In genomic region chr17:27511154-27511553, GRCh38 we compare ENCODE assay signal across 1 cellular context.
TF ChIP-seq lines count a peak whose summit lies in the region.

No MANE protein-coding gene starts in this region.

TF ChIP-seq in IMR-90, 13 proteins besides CTCF, POLR2A, EP300 and RAD21:
- TF ChIP-seq RFX5 (IDR thresholded peaks at IDR 0.05; ENCODE audit: low read depth, low read length) (no peak), ELK1 (IDR thresholded peaks at IDR 0.05; ENCODE audit: borderline replicate concordance, low read depth, low read length) (no peak), MXI1 (IDR thresholded peaks at IDR 0.05; ENCODE audit: borderline replicate concordance, low read depth, low read length) (no peak), NFE2L2 (IDR thresholded peaks at IDR 0.05; ENCODE audit: low read depth, low read length) (no peak), CEBPB (IDR thresholded peaks at IDR 0.05; ENCODE audit: low read depth, low read length) (no peak), MAFK (IDR thresholded peaks at IDR 0.05; ENCODE audit: low read depth, low read length) (no peak), RCOR1 (IDR thresholded peaks at IDR 0.05; ENCODE audit: insufficient replicate concordance, low read length) (no peak), MAZ (IDR thresholded peaks at IDR 0.05; ENCODE audit: borderline replicate concordance, low read depth, low read length) (no peak), BHLHE40 (IDR thresholded peaks at IDR 0.05; ENCODE audit: low read depth, low read length) (no peak), CHD1 (IDR thresholded peaks at IDR 0.05; ENCODE audit: low read depth, low read length) (no peak), FOS (IDR thresholded peaks at IDR 0.05; ENCODE audit: low read depth, low read length) (no peak), SMC3 (IDR thresholded peaks at IDR 0.05; ENCODE audit: low read depth, low read length) (no peak)
- TF ChIP-seq, protein P1, sequence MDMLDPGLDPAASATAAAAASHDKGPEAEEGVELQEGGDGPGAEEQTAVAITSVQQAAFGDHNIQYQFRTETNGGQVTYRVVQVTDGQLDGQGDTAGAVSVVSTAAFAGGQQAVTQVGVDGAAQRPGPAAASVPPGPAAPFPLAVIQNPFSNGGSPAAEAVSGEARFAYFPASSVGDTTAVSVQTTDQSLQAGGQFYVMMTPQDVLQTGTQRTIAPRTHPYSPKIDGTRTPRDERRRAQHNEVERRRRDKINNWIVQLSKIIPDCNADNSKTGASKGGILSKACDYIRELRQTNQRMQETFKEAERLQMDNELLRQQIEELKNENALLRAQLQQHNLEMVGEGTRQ (IDR thresholded peaks at IDR 0.05; ENCODE audit: low read depth, low read length) = no peak
